Comparison of ENCODE assay signal across 31 cellular contexts in genomic region chr17:66781135-66781534, GRCh38. TPM values are rescaled to one million over a fixed set of nuclear protein-coding genes. Genes with fewer than 3 reads are reported as not detected.
"Had no signal": no experiment of that assay in that cellular context is flagged by ENCODE, and none has a peak within 500 bp of the region (broad histone marks: within the 10 kb centered on the region; RNA-seq: fewer than 3 reads in every experiment).

No MANE protein-coding gene starts in this region.

- H3K27me3 ChIP-seq: adrenal gland, ascending aorta, brain microvascular endothelial cell, foreskin keratinocyte, sigmoid colon, testis had no signal

- H3K4me1 ChIP-seq: adrenal gland, ascending aorta, foreskin keratinocyte, sigmoid colon, testis had no signal

- H3K9me3 ChIP-seq: adrenal gland, ascending aorta, lower lobe of right lung, sigmoid colon, testis had no signal

- H3K9me3 Mint-ChIP-seq: activated CD4-positive, alpha-beta T cell treated with anti-CD3 and anti-CD28 coated beads, Interleukin-2, amount 10 ng/mL, durations not matched to agents 24 days and 14 days; activated CD8-positive, alpha-beta T cell treated with anti-CD3 and anti-CD28 coated beads for 36 hours; immature natural killer cell; naive thymus-derived CD4-positive, alpha-beta T cell; neural crest cell; T-helper 1 cell treated with Interleukin-12 subunit alpha and Interleukin-12 subunit beta and Interleukin-4 antibody, amounts not matched to agents 30 μg/mL and 1 μg/mL, for 36 hours; type B pancreatic cell had no signal

- H3K27ac ChIP-seq: adrenal gland, ascending aorta, brain microvascular endothelial cell, foreskin keratinocyte, lower lobe of right lung, sigmoid colon, testis had no signal

- H3K36me3 Mint-ChIP-seq: activated naive CD8-positive, alpha-beta T cell; type B pancreatic cell had no signal

- H3K27ac Mint-ChIP-seq: activated CD8-positive, alpha-beta memory T cell treated with anti-CD3 and anti-CD28 coated beads, Interleukin-2, amount 10 ng/mL, durations not matched to agents 7 days and 5 days; activated CD8-positive, alpha-beta T cell treated with anti-CD3 and anti-CD28 coated beads for 36 hours; T-helper 1 cell treated with Interleukin-12 subunit alpha and Interleukin-12 subunit beta and Interleukin-4 antibody, amounts not matched to agents 30 μg/mL and 1 μg/mL, for 36 hours; type B pancreatic cell had no signal

- H3K4me2 ChIP-seq: smooth muscle cell had no signal

- H3K4me3 Mint-ChIP-seq: activated CD4-positive, alpha-beta T cell treated with anti-CD3 and anti-CD28 coated beads, Interleukin-2, amount 10 ng/mL, durations not matched to agents 24 days and 14 days; activated CD8-positive, alpha-beta memory T cell treated with anti-CD3 and anti-CD28 coated beads, Interleukin-2, amount 10 ng/mL, durations not matched to agents 7 days and 5 days; activated CD8-positive, alpha-beta T cell treated with anti-CD3 and anti-CD28 coated beads for 36 hours; activated naive CD8-positive, alpha-beta T cell; immature natural killer cell; naive thymus-derived CD4-positive, alpha-beta T cell; neural crest cell; T-helper 1 cell treated with Interleukin-12 subunit alpha and Interleukin-12 subunit beta and Interleukin-4 antibody, amounts not matched to agents 30 μg/mL and 1 μg/mL, for 36 hours; type B pancreatic cell had no signal

- DNase-seq: activated CD4-positive, alpha-beta T cell treated with anti-CD3 and anti-CD28 coated beads, Interleukin-2, amount 10 ng/mL, durations not matched to agents 24 days and 14 days; activated CD8-positive, alpha-beta memory T cell treated with anti-CD3 and anti-CD28 coated beads, Interleukin-2, amount 10 ng/mL, durations not matched to agents 7 days and 5 days; activated CD8-positive, alpha-beta T cell treated with anti-CD3 and anti-CD28 coated beads for 36 hours; activated gamma-delta T cell; activated T-cell treated with anti-CD3 and anti-CD28 coated beads for 4 hours; adrenal gland; brain microvascular endothelial cell; central memory CD4-positive, alpha-beta T cell; dermis blood vessel endothelial cell; effector memory CD4-positive, alpha-beta T cell; foreskin keratinocyte; immature natural killer cell; lower lobe of right lung; naive thymus-derived CD4-positive, alpha-beta T cell; occipital lobe; posterior cingulate gyrus; sigmoid colon; stimulated activated CD4-positive, alpha-beta T cell treated with anti-CD3 and anti-CD28 coated beads, Interleukin-2, amount 100 ng/mL, for 48 hours; stimulated activated naive CD4-positive, alpha-beta T cell; T1000; testis had no signal

- ATAC-seq: activated CD8-positive, alpha-beta memory T cell treated with anti-CD3 and anti-CD28 coated beads, Interleukin-2, amount 10 ng/mL, durations not matched to agents 7 days and 5 days; activated CD8-positive, alpha-beta T cell treated with anti-CD3 and anti-CD28 coated beads for 36 hours; foreskin keratinocyte; left lobe of liver; lower lobe of right lung; naive thymus-derived CD4-positive, alpha-beta T cell had no signal

- H3K4me3 ChIP-seq: adrenal gland, ascending aorta, lower lobe of right lung, sigmoid colon, smooth muscle cell, testis had no signal

- H3K4me1 Mint-ChIP-seq: activated CD4-positive, alpha-beta T cell treated with anti-CD3 and anti-CD28 coated beads, Interleukin-2, amount 10 ng/mL, durations not matched to agents 24 days and 14 days; activated CD8-positive, alpha-beta memory T cell treated with anti-CD3 and anti-CD28 coated beads, Interleukin-2, amount 10 ng/mL, durations not matched to agents 7 days and 5 days; immature natural killer cell had no signal

- H3K36me3 ChIP-seq: ascending aorta, brain microvascular endothelial cell, lower lobe of right lung had no signal

- H3K27me3 Mint-ChIP-seq: activated CD4-positive, alpha-beta T cell treated with anti-CD3 and anti-CD28 coated beads, Interleukin-2, amount 10 ng/mL, durations not matched to agents 24 days and 14 days; activated CD8-positive, alpha-beta memory T cell treated with anti-CD3 and anti-CD28 coated beads, Interleukin-2, amount 10 ng/mL, durations not matched to agents 7 days and 5 days; activated CD8-positive, alpha-beta T cell treated with anti-CD3 and anti-CD28 coated beads for 36 hours; activated naive CD8-positive, alpha-beta T cell; naive thymus-derived CD4-positive, alpha-beta T cell; type B pancreatic cell had no signal

RNA-seq across cellular contexts. Expression of gene CACNG5, which starts 53.8 kb away (rescaled TPM):
- total RNA-seq: activated CD4-positive, alpha-beta T cell treated with anti-CD3 and anti-CD28 coated beads, Interleukin-2, amount 10 ng/mL, durations not matched to agents 24 days and 14 days; activated CD8-positive, alpha-beta memory T cell treated with anti-CD3 and anti-CD28 coated beads, Interleukin-2, amount 10 ng/mL, durations not matched to agents 7 days and 5 days; activated CD8-positive, alpha-beta T cell treated with anti-CD3 and anti-CD28 coated beads for 36 hours; adrenal gland; ascending aorta; dermis blood vessel endothelial cell; foreskin keratinocyte; glomerular endothelial cell; kidney epithelial cell; left lobe of liver; lower lobe of right lung; naive thymus-derived CD4-positive, alpha-beta T cell; neural crest cell; smooth muscle cell had no signal
- polyA plus RNA-seq: adrenal gland; esophagus; foreskin keratinocyte; immature natural killer cell; naive thymus-derived CD4-positive, alpha-beta T cell; sigmoid colon; smooth muscle cell had no signal
